In the genomic region with DNA sequence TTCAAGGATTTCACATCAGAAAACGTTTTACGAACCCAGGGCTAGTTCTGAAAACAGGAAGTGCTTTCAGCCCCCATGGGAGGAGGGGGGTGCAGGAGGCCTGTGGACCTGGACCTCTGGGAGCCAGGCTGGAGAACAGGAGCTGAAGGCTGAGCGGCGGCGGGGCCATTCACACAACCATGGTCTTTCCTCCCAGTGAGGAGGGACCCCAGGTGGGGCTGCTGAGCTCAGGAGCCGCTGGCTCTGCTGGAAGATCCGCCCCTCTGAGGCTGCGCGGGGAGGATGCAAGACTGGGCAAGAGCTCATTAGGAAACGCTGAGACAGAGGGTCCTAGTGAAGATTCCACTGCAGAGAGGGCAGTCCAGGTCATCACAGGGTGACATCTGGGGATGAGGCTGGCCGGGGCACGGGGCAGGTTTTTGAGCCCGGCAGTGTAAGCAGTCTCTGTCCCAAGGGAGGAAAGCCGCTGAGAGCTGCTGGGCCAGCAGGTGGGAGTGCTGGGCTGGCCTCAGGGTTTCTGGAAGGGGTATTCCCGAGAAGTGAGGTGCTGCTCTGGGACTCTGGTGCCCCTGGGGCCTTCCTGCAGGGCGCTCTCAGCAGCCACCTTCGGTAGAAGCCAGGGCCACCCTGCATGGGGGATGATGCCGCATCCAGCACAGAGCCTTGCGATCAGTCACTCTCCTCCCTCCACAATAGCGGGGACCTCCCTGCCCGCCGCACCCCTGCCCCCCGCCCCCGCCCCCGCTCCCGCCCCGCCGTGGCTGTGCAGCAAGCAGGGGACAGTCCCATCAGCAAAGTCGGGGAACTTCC, we compare ENCODE assay signal across 1 cellular context.
TF ChIP-seq lines count a peak whose summit lies in the region.

No MANE protein-coding gene starts in this region.

TF ChIP-seq in HCT116, 20 proteins besides CTCF, POLR2A, EP300 and RAD21 (continued from another document):
- TF ChIP-seq, protein P1, sequence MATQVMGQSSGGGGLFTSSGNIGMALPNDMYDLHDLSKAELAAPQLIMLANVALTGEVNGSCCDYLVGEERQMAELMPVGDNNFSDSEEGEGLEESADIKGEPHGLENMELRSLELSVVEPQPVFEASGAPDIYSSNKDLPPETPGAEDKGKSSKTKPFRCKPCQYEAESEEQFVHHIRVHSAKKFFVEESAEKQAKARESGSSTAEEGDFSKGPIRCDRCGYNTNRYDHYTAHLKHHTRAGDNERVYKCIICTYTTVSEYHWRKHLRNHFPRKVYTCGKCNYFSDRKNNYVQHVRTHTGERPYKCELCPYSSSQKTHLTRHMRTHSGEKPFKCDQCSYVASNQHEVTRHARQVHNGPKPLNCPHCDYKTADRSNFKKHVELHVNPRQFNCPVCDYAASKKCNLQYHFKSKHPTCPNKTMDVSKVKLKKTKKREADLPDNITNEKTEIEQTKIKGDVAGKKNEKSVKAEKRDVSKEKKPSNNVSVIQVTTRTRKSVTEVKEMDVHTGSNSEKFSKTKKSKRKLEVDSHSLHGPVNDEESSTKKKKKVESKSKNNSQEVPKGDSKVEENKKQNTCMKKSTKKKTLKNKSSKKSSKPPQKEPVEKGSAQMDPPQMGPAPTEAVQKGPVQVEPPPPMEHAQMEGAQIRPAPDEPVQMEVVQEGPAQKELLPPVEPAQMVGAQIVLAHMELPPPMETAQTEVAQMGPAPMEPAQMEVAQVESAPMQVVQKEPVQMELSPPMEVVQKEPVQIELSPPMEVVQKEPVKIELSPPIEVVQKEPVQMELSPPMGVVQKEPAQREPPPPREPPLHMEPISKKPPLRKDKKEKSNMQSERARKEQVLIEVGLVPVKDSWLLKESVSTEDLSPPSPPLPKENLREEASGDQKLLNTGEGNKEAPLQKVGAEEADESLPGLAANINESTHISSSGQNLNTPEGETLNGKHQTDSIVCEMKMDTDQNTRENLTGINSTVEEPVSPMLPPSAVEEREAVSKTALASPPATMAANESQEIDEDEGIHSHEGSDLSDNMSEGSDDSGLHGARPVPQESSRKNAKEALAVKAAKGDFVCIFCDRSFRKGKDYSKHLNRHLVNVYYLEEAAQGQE (IDR thresholded peaks at IDR 0.05; ENCODE audit: low read depth) = no peak
- TF ChIP-seq, protein P2, sequence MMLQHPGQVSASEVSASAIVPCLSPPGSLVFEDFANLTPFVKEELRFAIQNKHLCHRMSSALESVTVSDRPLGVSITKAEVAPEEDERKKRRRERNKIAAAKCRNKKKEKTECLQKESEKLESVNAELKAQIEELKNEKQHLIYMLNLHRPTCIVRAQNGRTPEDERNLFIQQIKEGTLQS (IDR thresholded peaks at IDR 0.05) = no peak
- no peak for TF ChIP-seq JUND (IDR thresholded peaks at IDR 0.05)
TF ChIP-seq in HCT116: peak in this region for 0.
